18 cellular contexts compared by ENCODE assay signal in genomic region chr14:33799705-33800269, GRCh38.
A peak's percentile ranks its signal among the peaks of the same experiment; 100 is the strongest.
DNase-seq lines count a peak whose midpoint lies in the region; ATAC-seq, FAIRE-seq and TF ChIP-seq lines count a peak whose summit lies in the region.
"Had no signal": no experiment of that assay in that cellular context is flagged by ENCODE, and none has a peak within 500 bp of the region (broad histone marks: within the 10 kb centered on the region; RNA-seq: fewer than 3 reads in every experiment).

No MANE protein-coding gene starts in this region.

- no peak overlapping the region for H4K5ac ChIP-seq in H1 (ENCODE audit: insufficient read length, low read depth, low read length)

- H3K56ac ChIP-seq in H1 (replicated peaks; ENCODE audit: insufficient read length, low read depth, low read length) = no peak overlapping the region

- peak; percentile 28 to 52 (median 36) for ATAC-seq in right lobe of liver
- ATAC-seq: activated CD4-positive, alpha-beta T cell treated with anti-CD3 and anti-CD28 coated beads for 36 hours; activated T-cell treated with anti-CD3 and anti-CD28 coated beads, Interleukin-2, amount 50 U/mL, for 4 hours had no signal

- TF ChIP-seq POLR2A in H1 (IDR thresholded peaks at IDR 0.05; ENCODE audit: control extremely low read depth in 1 of 2, low read depth in 2 of 2, low read length in 2 of 2) (no peak), right lobe of liver (IDR thresholded peaks at IDR 0.05) (no peak)

- H3K27me3 ChIP-seq in H1 (replicated peaks in 1 of 4; ENCODE audit: control insufficient read depth in 3 of 4, extremely low read depth in 1 of 4, insufficient read depth in 3 of 4, low read length in 3 of 4) (no peaks in the 10 kb centered on the region), right lobe of liver (no peaks in the 10 kb centered on the region), tibial artery (peaks cover 0 to 27% of the 10 kb centered on the region in 2 donors)

- no peak overlapping the region for H2BK12ac ChIP-seq in H1 (ENCODE audit: low read depth, low read length)

- peaks cover 9% of the 10 kb centered on the region for H3K4me1 Mint-ChIP-seq in T-helper 2 cell treated with Interferon-gamma antibody and Interleukin-4, amounts not matched to agents 5 μg/mL and 100 μg/mL, for 36 hours (ENCODE audit: low read depth)

- H3K36me3 Mint-ChIP-seq in T-helper 2 cell treated with Interferon-gamma antibody and Interleukin-4, amounts not matched to agents 5 μg/mL and 100 μg/mL, for 36 hours (ENCODE audit: low read depth) = no peaks in the 10 kb centered on the region
- H3K36me3 Mint-ChIP-seq: CD4-positive, CD25-positive, alpha-beta regulatory T cell had no signal

- no peaks in the 10 kb centered on the region for H4K20me1 ChIP-seq in H1 (replicated peaks in 1 of 2; ENCODE audit: control insufficient read depth in 1 of 2, insufficient read depth in 2 of 2, low read length in 2 of 2)

- TF ChIP-seq RAD21 in H1 (IDR thresholded peaks at IDR 0.05 in 1 of 2, conservative IDR thresholded peaks at IDR 0.05 in 1 of 2; ENCODE audit: low read depth in 2 of 2, low read length in 2 of 2) = no peak

- H2BK5ac ChIP-seq in H1 (ENCODE audit: low read depth, low read length) = no peak overlapping the region

- peaks cover 3% of the 10 kb centered on the region; the same call in 1 of the 2 replicates for H3K23me2 ChIP-seq in H1 (ENCODE audit: low read depth, low read length)

- no peak for TF ChIP-seq EP300 in H1 (IDR thresholded peaks at IDR 0.05; ENCODE audit: borderline replicate concordance in 1 of 2, low read depth in 2 of 2, low read length in 2 of 2)

- H4K91ac ChIP-seq in H1 (replicated peaks; ENCODE audit: insufficient read length, low read length) = peak overlapping the region; percentile 51

- POLR2A ChIA-PET in H1 (lab: Charles Lee; ENCODE audit: partially characterized antibody) = no interaction called here

- peak overlapping the region; percentile 35 for H3K4me3 Mint-ChIP-seq in T-helper 2 cell treated with Interferon-gamma antibody and Interleukin-4, amounts not matched to agents 5 μg/mL and 100 μg/mL, for 36 hours
- H3K4me3 Mint-ChIP-seq: activated CD4-positive, alpha-beta T cell treated with anti-CD3 and anti-CD28 coated beads for 36 hours; activated T-cell treated with anti-CD3 and anti-CD28 coated beads, Interleukin-2, amount 50 U/mL, for 4 hours; CD4-positive, CD25-positive, alpha-beta regulatory T cell; dendritic cell treated with granulocyte-macrophage colony-stimulating factor and Interleukin-4, amounts not matched to agents 40 ng/mL and 50 ng/mL, for 4 days had no signal

- H3K27ac ChIP-seq in H1 (ENCODE audit: low read depth, low read length) (no peak overlapping the region), right lobe of liver (no peak overlapping the region), tibial artery (no peak overlapping the region)
- H3K27ac ChIP-seq: PC-9 had no signal

- peak overlapping the region; percentile 35; the same call in 1 of the 2 replicates for H4K8ac ChIP-seq in H1 (ENCODE audit: extremely low read depth, insufficient read depth, low read length)

- no peaks in the 10 kb centered on the region for H3K79me1 ChIP-seq in H1 (ENCODE audit: low read depth, low read length)

- H3K9me3 ChIP-seq in H1 (ENCODE audit: insufficient read depth in 2 of 2, low read depth in 1 of 2, low read length in 1 of 2) (no peaks in the 10 kb centered on the region), right lobe of liver (no peaks in the 10 kb centered on the region), tibial artery (no peaks in the 10 kb centered on the region)

- H3K79me2 ChIP-seq in H1 (ENCODE audit: control insufficient read depth in 1 of 2, insufficient read depth in 2 of 2, low read length in 2 of 2) = no peaks in the 10 kb centered on the region

- TF ChIP-seq CTCF in H1 (IDR thresholded peaks at IDR 0.05; ENCODE audit: control extremely low read depth in 1 of 3, insufficient read depth in 1 of 3, low read depth in 1 of 3, low read length in 3 of 3) (no peak), right lobe of liver (IDR thresholded peaks at IDR 0.05) (no peak), tibial artery (IDR thresholded peaks at IDR 0.05) (no peak)

- no peak overlapping the region for H3K27ac Mint-ChIP-seq in T-helper 2 cell treated with Interferon-gamma antibody and Interleukin-4, amounts not matched to agents 5 μg/mL and 100 μg/mL, for 36 hours
- H3K27ac Mint-ChIP-seq: activated CD4-positive, alpha-beta T cell treated with anti-CD3 and anti-CD28 coated beads for 36 hours; CD4-positive, CD25-positive, alpha-beta regulatory T cell; dendritic cell treated with granulocyte-macrophage colony-stimulating factor and Interleukin-4, amounts not matched to agents 40 ng/mL and 50 ng/mL, for 4 days had no signal

- CTCF ChIA-PET in H1 (lab: Charles Lee; ENCODE audit: partially characterized antibody) = no interaction called here

- H3K4ac ChIP-seq in H1 (replicated peaks; ENCODE audit: insufficient read length, low read depth, low read length) = no peak overlapping the region

- DNase-seq in T-helper 2 cell treated with Interferon-gamma antibody and Interleukin-4, amounts not matched to agents 5 μg/mL and 100 μg/mL, for 36 hours (ENCODE audit: low spot score) = no peak
- DNase-seq in T-helper 2 cell (no peak), H1 (ENCODE audit: low read depth in 1 of 2, low spot score in 2 of 2) (no peak), right lobe of liver (peak in 1 of 3 donors; percentile 55), tibial artery (peak in 1 of 2 donors; percentile 67), Kasumi-1 (lab: John Stamatoyannopoulos, UW) (no peak), midbrain (lab: John Stamatoyannopoulos, UW) (no peak), NCI-H2227 (lab: John Stamatoyannopoulos, UW; ENCODE audit: unreplicated experiment) (no peak)
- DNase-seq: 8988T; activated CD4-positive, alpha-beta T cell treated with anti-CD3 and anti-CD28 coated beads for 36 hours; activated T-cell treated with anti-CD3 and anti-CD28 coated beads, Interleukin-2, amount 50 U/mL, for 4 hours; amniotic stem cell; CD4-positive, CD25-positive, alpha-beta regulatory T cell; DND-41; NCI-H1930; NCI-H510A treated with DMSO at 0.1 percent for 48 hours; PC-9 had no signal

- FAIRE-seq in H1 (lab: Jason Lieb, UNC) = no peak

- H3K9me3 Mint-ChIP-seq in T-helper 2 cell treated with Interferon-gamma antibody and Interleukin-4, amounts not matched to agents 5 μg/mL and 100 μg/mL, for 36 hours = no peaks in the 10 kb centered on the region
- H3K9me3 Mint-ChIP-seq: activated T-cell treated with anti-CD3 and anti-CD28 coated beads, Interleukin-2, amount 50 U/mL, for 4 hours; CD4-positive, CD25-positive, alpha-beta regulatory T cell; dendritic cell treated with granulocyte-macrophage colony-stimulating factor and Interleukin-4, amounts not matched to agents 40 ng/mL and 50 ng/mL, for 4 days had no signal

- no peak overlapping the region for H2BK20ac ChIP-seq in H1 (ENCODE audit: low read length)

- H3K4me3 ChIP-seq in H1 (ENCODE audit: extremely low read depth in 1 of 4, insufficient read depth in 2 of 4, low read depth in 3 of 4, low read length in 4 of 4) (no peak overlapping the region), right lobe of liver (no peak overlapping the region), tibial artery (peak overlapping the region; percentile 3 to 42)
- H3K4me3 ChIP-seq: PC-9 had no signal

- H3K23ac ChIP-seq in H1 (ENCODE audit: insufficient read length) = no peak overlapping the region

- no peak overlapping the region for H3K18ac ChIP-seq in H1 (ENCODE audit: extremely low read depth, low read length)

- no peaks in the 10 kb centered on the region for H3K36me3 ChIP-seq in H1 (ENCODE audit: control insufficient read depth in 2 of 4, insufficient read depth in 4 of 4, low read length in 3 of 4)
- H3K36me3 ChIP-seq in right lobe of liver = no peaks in the 10 kb centered on the region
- H3K36me3 ChIP-seq in tibial artery = no peaks in the 10 kb centered on the region

- no peak overlapping the region for H3K14ac ChIP-seq in H1 (ENCODE audit: insufficient read length)

- H3K4me2 ChIP-seq in H1 (ENCODE audit: insufficient read depth in 1 of 2, low read depth in 2 of 2, low read length in 2 of 2) = no peak overlapping the region
- H3K4me2 ChIP-seq: PC-9 had no signal

- intact Hi-C loops in right lobe of liver (cut with DNase I) = loop anchor here in 1 of 2 donors (10.0 kb wide), 1 partner anchor 1225 kb away; no protein-coding TSS in a partner anchor
- intact Hi-C loops in tibial artery (cut with DNase I; ENCODE audit: low total_unique reads) = loop anchor here (10.0 kb wide), 1 partner anchor 865 kb away; the partner anchor contains the start of gene NPAS3

- no peak overlapping the region for H2AK5ac ChIP-seq in H1 (ENCODE audit: low read depth, low read length)

- no peak overlapping the region for H3K9ac ChIP-seq in H1 (replicated peaks in 1 of 4; ENCODE audit: extremely low read depth in 1 of 4, low read depth in 3 of 4, low read length in 3 of 4)

- no peak overlapping the region for H2BK15ac ChIP-seq in H1 (ENCODE audit: low read length)

- peaks cover 57% of the 10 kb centered on the region for H3K27me3 Mint-ChIP-seq in T-helper 2 cell treated with Interferon-gamma antibody and Interleukin-4, amounts not matched to agents 5 μg/mL and 100 μg/mL, for 36 hours (ENCODE audit: low read depth)

- WGBS in H1 (ENCODE audit: extremely low coverage in 1 of 2, insufficient coverage in 1 of 2, insufficient read length in 1 of 2, insufficient replicate concordance in 2 of 2, low coverage in 1 of 2, low lambda C conversion rate in 2 of 2, missing lambda C conversion rate in 1 of 2), 2 experiments = 94% methylated on average over 34 of the region's 65 CpGs; no CpG with 5 or more reads in 1 of the 2 experiments
- 52% methylated on average over 21 of the region's 65 CpGs for WGBS in right lobe of liver (ENCODE audit: insufficient coverage, low coverage, low lambda C conversion rate, missing lambda C conversion rate)

- no peak overlapping the region for H2AFZ ChIP-seq in H1 (ENCODE audit: low read length)
- H2AFZ ChIP-seq: PC-9 had no signal

- H3K4me1 ChIP-seq in H1 (replicated peaks in 1 of 4; ENCODE audit: control insufficient read depth in 3 of 4, insufficient read depth in 4 of 4, low read length in 3 of 4) (peaks cover 0 to 6% (median 0%) of the 10 kb centered on the region in 4 experiments; a peak in 2 of 7 replicates), right lobe of liver (no peaks in the 10 kb centered on the region), tibial artery (peaks cover 0 to 9% (median 6%) of the 10 kb centered on the region in 4 donors)

- H2BK120ac ChIP-seq in H1 (replicated peaks; ENCODE audit: low read depth, low read length) = no peak overlapping the region

TF ChIP-seq in H1, 55 proteins besides CTCF, POLR2A, EP300 and RAD21 (continues in another document):
- TF ChIP-seq TAF7 (optimal IDR thresholded peaks at IDR 0.05; ENCODE audit: borderline replicate concordance, low read depth, low read length) (no peak), SUZ12 (IDR thresholded peaks at IDR 0.05; ENCODE audit: low read length) (no peak), KDM5A (IDR thresholded peaks at IDR 0.05; ENCODE audit: low read length) (no peak), NANOG (IDR thresholded peaks at IDR 0.05; ENCODE audit: insufficient read depth, low read depth, low read length, poor library complexity, severe bottlenecking) (no peak), JUN (IDR thresholded peaks at IDR 0.05; ENCODE audit: low read depth, low read length) (no peak), GTF2F1 (IDR thresholded peaks at IDR 0.05; ENCODE audit: borderline replicate concordance, low read depth, low read length) (no peak), FOSL1 (IDR thresholded peaks at IDR 0.05; ENCODE audit: insufficient read depth, low read depth, low read length) (no peak)

Comparison
In these comparisons a context has a peak if more than half of its experiments do, and no peak if none do; other contexts are left out.
1. H3K4me3 ChIP-seq: peak in tibial artery (2 of 2); none in H1 (0 of 4) and right lobe of liver (0 of 3).